Comparison of ENCODE assay signal across 1 cellular context in the genomic region with DNA sequence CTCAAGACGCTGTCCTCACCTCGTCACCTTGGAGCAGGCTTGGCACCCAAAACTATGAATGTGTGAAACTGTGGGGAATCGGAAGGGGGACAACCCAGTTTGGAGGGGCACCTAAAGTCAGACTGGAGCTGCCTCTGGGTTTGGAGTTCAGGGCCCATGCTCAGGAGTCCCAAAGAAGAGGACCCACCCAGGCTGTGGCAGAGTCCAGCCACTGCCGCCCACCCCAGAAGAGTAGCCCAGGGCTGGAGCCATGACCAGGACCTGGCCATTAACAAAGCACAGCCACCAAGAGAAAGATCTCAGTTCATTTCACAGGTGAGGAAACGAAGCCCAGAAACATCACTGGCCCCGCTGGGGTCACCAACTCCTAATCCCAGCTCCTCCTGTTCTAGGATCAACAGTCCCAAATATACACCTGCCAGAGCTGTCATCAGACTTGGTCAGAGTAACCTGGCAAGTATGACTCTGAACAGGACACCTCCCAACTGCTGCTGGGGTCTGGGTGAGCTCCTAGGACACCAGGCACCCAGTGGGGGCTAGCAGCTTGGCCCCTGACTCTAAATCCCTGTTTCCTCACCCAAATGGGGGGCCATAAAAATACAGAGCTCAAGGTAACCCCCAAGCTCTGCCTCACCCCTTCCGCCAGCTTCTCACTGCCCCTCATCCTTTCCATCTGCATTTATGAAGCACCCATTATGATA.
TF ChIP-seq lines count a peak whose summit lies in the region.

No MANE protein-coding gene starts in this region.

TF ChIP-seq in HepG2, 621 proteins besides CTCF, POLR2A, EP300 and RAD21:
- TF ChIP-seq, protein P1, sequence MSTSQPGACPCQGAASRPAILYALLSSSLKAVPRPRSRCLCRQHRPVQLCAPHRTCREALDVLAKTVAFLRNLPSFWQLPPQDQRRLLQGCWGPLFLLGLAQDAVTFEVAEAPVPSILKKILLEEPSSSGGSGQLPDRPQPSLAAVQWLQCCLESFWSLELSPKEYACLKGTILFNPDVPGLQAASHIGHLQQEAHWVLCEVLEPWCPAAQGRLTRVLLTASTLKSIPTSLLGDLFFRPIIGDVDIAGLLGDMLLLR (CRISPR knock-in tag; IDR thresholded peaks at IDR 0.05): no peak
- TF ChIP-seq NAIF1 (CRISPR knock-in tag; IDR thresholded peaks at IDR 0.05; ENCODE audit: borderline replicate concordance): no peak
- TF ChIP-seq, protein P2, sequence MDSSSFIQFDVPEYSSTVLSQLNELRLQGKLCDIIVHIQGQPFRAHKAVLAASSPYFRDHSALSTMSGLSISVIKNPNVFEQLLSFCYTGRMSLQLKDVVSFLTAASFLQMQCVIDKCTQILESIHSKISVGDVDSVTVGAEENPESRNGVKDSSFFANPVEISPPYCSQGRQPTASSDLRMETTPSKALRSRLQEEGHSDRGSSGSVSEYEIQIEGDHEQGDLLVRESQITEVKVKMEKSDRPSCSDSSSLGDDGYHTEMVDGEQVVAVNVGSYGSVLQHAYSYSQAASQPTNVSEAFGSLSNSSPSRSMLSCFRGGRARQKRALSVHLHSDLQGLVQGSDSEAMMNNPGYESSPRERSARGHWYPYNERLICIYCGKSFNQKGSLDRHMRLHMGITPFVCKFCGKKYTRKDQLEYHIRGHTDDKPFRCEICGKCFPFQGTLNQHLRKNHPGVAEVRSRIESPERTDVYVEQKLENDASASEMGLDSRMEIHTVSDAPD (CRISPR knock-in tag; IDR thresholded peaks at IDR 0.05): no peak
- no peak for TF ChIP-seq ZNF138 (CRISPR knock-in tag; IDR thresholded peaks at IDR 0.05; ENCODE audit: low read depth)
- no peak for TF ChIP-seq FOXC1 (CRISPR knock-in tag; IDR thresholded peaks at IDR 0.05; ENCODE audit: borderline replicate concordance)
- TF ChIP-seq ZNF484 (CRISPR knock-in tag; IDR thresholded peaks at IDR 0.05; ENCODE audit: borderline replicate concordance, low read depth): no peak
- no peak for TF ChIP-seq SMARCC2 (IDR thresholded peaks at IDR 0.05)
- no peak for TF ChIP-seq HMGA1 (CRISPR knock-in tag; conservative IDR thresholded peaks at IDR 0.05)
